28 cellular contexts compared by ENCODE assay signal in genomic region chr6:38564301-38564700, GRCh38.
"Had no signal": no experiment of that assay in that cellular context is flagged by ENCODE, and none has a peak within 500 bp of the region (broad histone marks: within the 10 kb centered on the region; RNA-seq: fewer than 3 reads in every experiment).

No MANE protein-coding gene starts in this region.

- H3K4me3 ChIP-seq: colonic mucosa had no signal

- H3K4me1 ChIP-seq: colonic mucosa had no signal

- ATAC-seq: activated CD8-positive, alpha-beta T cell treated with anti-CD3 and anti-CD28 coated beads, Interleukin-2, amount 10 ng/mL, durations not matched to agents 7 days and 5 days; activated naive CD8-positive, alpha-beta T cell treated with anti-CD3 and anti-CD28 coated beads, Interleukin-2, amount 50 U/mL, for 24 hours had no signal

- H3K27ac Mint-ChIP-seq: activated CD4-positive, alpha-beta T cell treated with anti-CD3 and anti-CD28 coated beads, Interleukin-2, amount 10 ng/mL, durations not matched to agents 7 days and 5 days; activated CD8-positive, alpha-beta T cell treated with anti-CD3 and anti-CD28 coated beads, Interleukin-2, amount 10 ng/mL, durations not matched to agents 7 days and 5 days; activated naive CD4-positive, alpha-beta T cell treated with anti-CD3 and anti-CD28 coated beads for 36 hours; activated naive CD8-positive, alpha-beta T cell; activated naive CD8-positive, alpha-beta T cell treated with anti-CD3 and anti-CD28 coated beads, Interleukin-2, amount 50 U/mL, for 24 hours; activated T-cell treated with anti-CD3 and anti-CD28 coated beads, Interleukin-2, amount 50 U/mL, for 24 hours; activated T-helper 2 cell treated with anti-CD3 and anti-CD28 coated beads, Interferon-gamma antibody, Interleukin-2, Interleukin-4, amounts not matched to agents 10 μg/mL and 5 μg/mL and 100 μg/mL, durations not matched to agents 14 hours and 24 hours and 36 hours had no signal

- FAIRE-seq: TTC549 had no signal

- H3K36me3 ChIP-seq: brain microvascular endothelial cell, colonic mucosa had no signal

- H3K27me3 Mint-ChIP-seq: activated CD4-positive, alpha-beta T cell treated with anti-CD3 and anti-CD28 coated beads, Interleukin-2, amount 10 ng/mL, durations not matched to agents 7 days and 5 days; activated naive CD8-positive, alpha-beta T cell; activated naive CD8-positive, alpha-beta T cell treated with anti-CD3 and anti-CD28 coated beads, Interleukin-2, amount 50 U/mL, for 24 hours; activated T-cell treated with anti-CD3 and anti-CD28 coated beads, Interleukin-2, amount 50 U/mL, for 24 hours had no signal

- H3K27ac ChIP-seq: brain microvascular endothelial cell, colonic mucosa had no signal

- H3K27me3 ChIP-seq: brain microvascular endothelial cell, colonic mucosa had no signal

- H3K9me3 Mint-ChIP-seq: activated CD4-positive, alpha-beta T cell treated with anti-CD3 and anti-CD28 coated beads, Interleukin-2, amount 10 ng/mL, durations not matched to agents 7 days and 5 days; activated naive CD4-positive, alpha-beta T cell treated with anti-CD3 and anti-CD28 coated beads for 36 hours; activated naive CD8-positive, alpha-beta T cell treated with anti-CD3 and anti-CD28 coated beads, Interleukin-2, amount 50 U/mL, for 24 hours; activated T-cell treated with anti-CD3 and anti-CD28 coated beads, Interleukin-2, amount 50 U/mL, for 24 hours; activated T-helper 2 cell treated with anti-CD3 and anti-CD28 coated beads, Interferon-gamma antibody, Interleukin-2, Interleukin-4, amounts not matched to agents 10 μg/mL and 5 μg/mL and 100 μg/mL, durations not matched to agents 14 hours and 24 hours and 36 hours had no signal

- H3K9me3 ChIP-seq: colonic mucosa had no signal

- H3K4me1 Mint-ChIP-seq: activated CD4-positive, alpha-beta T cell treated with anti-CD3 and anti-CD28 coated beads, Interleukin-2, amount 10 ng/mL, durations not matched to agents 7 days and 5 days had no signal

- DNase-seq: activated CD4-positive, alpha-beta T cell treated with anti-CD3 and anti-CD28 coated beads, Interleukin-2, amount 10 ng/mL, durations not matched to agents 7 days and 5 days; activated CD4-positive, alpha-beta T cell treated with anti-CD3 and anti-CD28 coated beads, Interleukin-2, amount 50 U/mL, for 48 hours; activated CD8-positive, alpha-beta T cell treated with anti-CD3 and anti-CD28 coated beads, Interleukin-2, amount 10 ng/mL, durations not matched to agents 7 days and 5 days; activated gamma-delta T cell; activated naive CD4-positive, alpha-beta T cell treated with anti-CD3 and anti-CD28 coated beads for 36 hours; activated naive CD8-positive, alpha-beta T cell treated with anti-CD3 and anti-CD28 coated beads, Interleukin-2, amount 50 U/mL, for 24 hours; activated T-cell treated with anti-CD3 and anti-CD28 coated beads, Interleukin-2, amount 50 U/mL, for 24 hours; aorta; brain microvascular endothelial cell; central memory CD4-positive, alpha-beta T cell; colonic mucosa; Karpas-422; NCI-H1105 treated with DMSO at 0.1 percent for 48 hours; NCI-H1436; NCI-H1694; NCI-H1930; NCI-H510A; NCI-H526; NCI-H748 treated with DMSO at 0.1 percent for 48 hours; NK-92 treated with Interleukin-12 subunit alpha and Interleukin-12 subunit beta, amount 100 ng/mL, for 24 hours; OCI-M1; Right ventricle myocardium superior; SW 1271; T-helper 1 cell; T1000 had no signal

- H3K4me3 Mint-ChIP-seq: activated CD4-positive, alpha-beta T cell treated with anti-CD3 and anti-CD28 coated beads, Interleukin-2, amount 10 ng/mL, durations not matched to agents 7 days and 5 days; activated CD8-positive, alpha-beta T cell treated with anti-CD3 and anti-CD28 coated beads, Interleukin-2, amount 10 ng/mL, durations not matched to agents 7 days and 5 days; activated naive CD4-positive, alpha-beta T cell treated with anti-CD3 and anti-CD28 coated beads for 36 hours; activated naive CD8-positive, alpha-beta T cell; activated naive CD8-positive, alpha-beta T cell treated with anti-CD3 and anti-CD28 coated beads, Interleukin-2, amount 50 U/mL, for 24 hours; activated T-cell treated with anti-CD3 and anti-CD28 coated beads, Interleukin-2, amount 50 U/mL, for 24 hours had no signal
